In the genomic region with DNA sequence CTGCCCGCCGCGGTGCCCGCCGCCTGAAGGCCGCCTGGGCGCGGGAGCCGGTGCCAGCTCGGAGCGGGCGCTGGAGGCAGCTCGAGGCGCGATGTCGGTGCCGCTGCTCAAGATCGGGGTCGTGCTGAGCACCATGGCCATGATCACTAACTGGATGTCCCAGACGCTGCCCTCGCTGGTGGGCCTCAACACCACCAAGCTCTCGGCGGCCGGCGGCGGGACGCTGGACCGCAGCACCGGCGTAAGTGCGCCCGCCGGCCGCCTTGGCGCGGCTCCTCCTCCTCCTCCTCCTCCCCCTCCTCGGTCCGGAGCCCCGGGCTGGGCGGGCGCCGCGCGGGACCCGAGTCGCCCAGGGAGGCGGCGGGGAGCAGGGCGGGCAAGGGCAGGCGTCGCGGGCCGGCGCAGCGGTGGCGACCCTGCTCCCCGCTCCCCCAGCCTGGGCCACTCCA, we compare ENCODE assay signal across 11 cellular contexts. TPM values are rescaled to one million over a fixed set of nuclear protein-coding genes. Genes with fewer than 3 reads are reported as not detected.
DNase-seq lines count a peak whose midpoint lies in the region; ATAC-seq, FAIRE-seq and TF ChIP-seq lines count a peak whose summit lies in the region.
"Had no signal": no experiment of that assay in that cellular context is flagged by ENCODE, and none has a peak within 500 bp of the region (broad histone marks: within the 10 kb centered on the region; RNA-seq: fewer than 3 reads in every experiment).

No MANE protein-coding gene starts in this region.

- ATAC-seq in right lobe of liver = no peak
- no peak for ATAC-seq in HepG2

- peaks cover 6% of the 10 kb centered on the region for H3K36me3 Mint-ChIP-seq in glutamatergic neuron (ENCODE audit: unreplicated experiment)
- no peaks in the 10 kb centered on the region for H3K36me3 Mint-ChIP-seq in progenitor cell of endocrine pancreas (ENCODE audit: insufficient read depth)

- DNase-seq in right lobe of liver = no peak
- DNase-seq in HepG2 (ENCODE audit: low spot score) = no peak
- DNase-seq in glutamatergic neuron = peak; percentile 52
- DNase-seq in trophoblast cell = no peak
- DNase-seq in nucleus accumbens (lab: John Stamatoyannopoulos, UW) = no peak
- no peak for DNase-seq in progenitor cell of endocrine pancreas (ENCODE audit: low spot score, unreplicated experiment)
- DNase-seq in NCI-H345 treated with DMSO at 0.1 percent for 48 hours (lab: John Stamatoyannopoulos, UW; ENCODE audit: unreplicated experiment) = no peak
- no peak for DNase-seq in GM19238 (ENCODE audit: insufficient read length, low spot score)
- DNase-seq: DND-41 had no signal

- H3K9me3 ChIP-seq in right lobe of liver (no peaks in the 10 kb centered on the region), HepG2 (ENCODE audit: low read length) (no peaks in the 10 kb centered on the region), trophoblast cell (ENCODE audit: insufficient read depth, low read depth, low read length) (peaks cover 3% of the 10 kb centered on the region)
- H3K9me3 ChIP-seq: body of pancreas had no signal

- no peak overlapping the region for H3K18ac ChIP-seq in trophoblast cell (ENCODE audit: low read length)

- POLR2A ChIA-PET in HepG2 (lab: Yijun Ruan, JAX) = no interaction called here

- CTCF ChIA-PET in HepG2 (lab: Yijun Ruan, JAX; ENCODE audit: low intra/inter-chr PET ratio, low total read pairs) = interaction anchor here (2.8 to 3.2 kb wide), 2 partner anchors 255 to 324 kb away, joined by 38 to 62 read pairs; no protein-coding TSS in a partner anchor

- peaks cover 21% of the 10 kb centered on the region for H3K27me3 Mint-ChIP-seq in glutamatergic neuron (ENCODE audit: unreplicated experiment)
- peaks cover 79% of the 10 kb centered on the region for H3K27me3 Mint-ChIP-seq in progenitor cell of endocrine pancreas

- H3K4me3 ChIP-seq in right lobe of liver (peak overlapping the region; percentile 11 to 33 (median 12)), HepG2 (replicated peaks in 1 of 3; ENCODE audit: insufficient read depth in 1 of 3, low read depth in 2 of 3, low read length in 3 of 3) (no peak overlapping the region), trophoblast cell (ENCODE audit: low read depth, low read length) (no peak overlapping the region)
- H3K4me3 ChIP-seq: body of pancreas had no signal

- no CpG with 5 or more reads among the region's 57 CpGs for WGBS in right lobe of liver (ENCODE audit: insufficient coverage, low coverage, low lambda C conversion rate, missing lambda C conversion rate)
- WGBS in HepG2 (ENCODE audit: low lambda C conversion rate) = 69% methylated on average over 7 of the region's 57 CpGs
- WGBS in trophoblast cell (ENCODE audit: extremely low coverage, insufficient coverage, insufficient read length) = no CpG with 5 or more reads among the region's 57 CpGs

- H2BK5ac ChIP-seq in trophoblast cell (ENCODE audit: low read depth, low read length, poor library complexity) = no peak overlapping the region

- H3K27me3 ChIP-seq in right lobe of liver = peaks cover 0 to 22% of the 10 kb centered on the region in 2 donors
- H3K27me3 ChIP-seq in HepG2 (ENCODE audit: control insufficient read depth in 1 of 2, insufficient read depth in 2 of 2, low read length in 2 of 2) = peaks cover 5 to 55% of the 10 kb centered on the region in 2 experiments
- peaks cover 33% of the 10 kb centered on the region for H3K27me3 ChIP-seq in trophoblast cell (ENCODE audit: insufficient read depth, low read length)

- no peaks in the 10 kb centered on the region for H3K79me1 ChIP-seq in trophoblast cell (ENCODE audit: low read length)

- no peaks in the 10 kb centered on the region for H3K36me3 ChIP-seq in right lobe of liver
- no peaks in the 10 kb centered on the region for H3K36me3 ChIP-seq in HepG2 (replicated peaks in 1 of 2; ENCODE audit: control insufficient read depth in 1 of 2, insufficient read depth in 2 of 2, low read length in 2 of 2)
- no peaks in the 10 kb centered on the region for H3K36me3 ChIP-seq in trophoblast cell (ENCODE audit: control insufficient read depth in 1 of 2, insufficient read depth in 2 of 2, low read length in 2 of 2)

- H3K4me2 ChIP-seq in HepG2 (ENCODE audit: low read depth, low read length) (no peak overlapping the region), trophoblast cell (ENCODE audit: low read length) (peak overlapping the region; percentile 62)

- no peak overlapping the region for H3K23ac ChIP-seq in trophoblast cell (ENCODE audit: low read length)

- intact Hi-C loops in right lobe of liver (cut with DNase I) = loop anchor here (5.0 kb wide), 2 partner anchors 254 to 324 kb away; no protein-coding TSS in a partner anchor
- intact Hi-C loops in HepG2 (cut with micrococcal nuclease; ENCODE audit: unreplicated experiment) = loop anchor here (2.0 kb wide), 1 partner anchor 325 kb away; no protein-coding TSS in a partner anchor

- peaks cover 10% of the 10 kb centered on the region for H3K9me3 Mint-ChIP-seq in glutamatergic neuron (ENCODE audit: unreplicated experiment)
- H3K9me3 Mint-ChIP-seq in progenitor cell of endocrine pancreas (ENCODE audit: low read depth) = no peaks in the 10 kb centered on the region

- H3K4me3 Mint-ChIP-seq in glutamatergic neuron (ENCODE audit: unreplicated experiment) (no peak overlapping the region), progenitor cell of endocrine pancreas (ENCODE audit: low read depth) (no peak overlapping the region)

- BruUV-seq in HepG2 (replicated peaks; lab: Mats Ljungman, UMichigan) = no TSS peak

- H3K14ac ChIP-seq in trophoblast cell (ENCODE audit: low read length) = no peak overlapping the region

- no peak for TF ChIP-seq RAD21 in HepG2 (CRISPR knock-in tag; IDR thresholded peaks at IDR 0.05)

- no peaks in the 10 kb centered on the region for H3K79me2 ChIP-seq in HepG2 (ENCODE audit: insufficient read depth, low read length)
- H3K79me2 ChIP-seq in trophoblast cell (ENCODE audit: control insufficient read depth, insufficient read depth, low read length, poor library complexity) = no peaks in the 10 kb centered on the region

- H2AFZ ChIP-seq in HepG2 (ENCODE audit: low read length) (no peak overlapping the region), trophoblast cell (ENCODE audit: insufficient read depth, low read length, poor library complexity) (no peak overlapping the region)

- H4K8ac ChIP-seq in trophoblast cell (ENCODE audit: low read depth, low read length) = no peak overlapping the region

- TF ChIP-seq POLR2A in right lobe of liver (IDR thresholded peaks at IDR 0.05) (no peak), HepG2 (IDR thresholded peaks at IDR 0.05; ENCODE audit: insufficient read depth in 1 of 2, low read depth in 2 of 2, low read length in 2 of 2) (no peak)

- H4K12ac ChIP-seq in trophoblast cell (ENCODE audit: low read depth, low read length) = no peak overlapping the region

- no peak overlapping the region for H2AK5ac ChIP-seq in trophoblast cell (ENCODE audit: low read length)

- TF ChIP-seq CTCF in right lobe of liver (IDR thresholded peaks at IDR 0.05) (no peak), HepG2 (CRISPR knock-in tag; IDR thresholded peaks at IDR 0.05) (no peak), glutamatergic neuron (IDR thresholded peaks at IDR 0.05; ENCODE audit: partially characterized antibody, unreplicated experiment) (no peak), progenitor cell of endocrine pancreas (IDR thresholded peaks at IDR 0.05; ENCODE audit: unreplicated experiment) (no peak)

- no peaks in the 10 kb centered on the region for H4K20me1 ChIP-seq in HepG2 (ENCODE audit: insufficient read depth, low read length)

- in situ Hi-C loops in HepG2 (cut with HindIII; ENCODE audit: extremely low pct_ligation_motif_present, low pct_unique_long_range_greater_than_20kb) = loop anchor here (5.0 kb wide), 2 partner anchors 259 to 324 kb away; no protein-coding TSS in a partner anchor

- TF ChIP-seq EP300 in HepG2 (IDR thresholded peaks at IDR 0.05; ENCODE audit: low read depth in 2 of 2, low read length in 2 of 2) = no peak
- TF ChIP-seq EP300 in HepG2 (CRISPR knock-in tag; IDR thresholded peaks at IDR 0.05; ENCODE audit: borderline replicate concordance) = no peak

- H3K4me1 Mint-ChIP-seq in glutamatergic neuron (ENCODE audit: low read depth, unreplicated experiment) = peaks cover 42% of the 10 kb centered on the region
- peaks cover 10% of the 10 kb centered on the region for H3K4me1 Mint-ChIP-seq in progenitor cell of endocrine pancreas (ENCODE audit: low read depth)

- no peak overlapping the region for H4K91ac ChIP-seq in trophoblast cell (ENCODE audit: low read depth, low read length)

- peaks cover 0 to 8% (median 0%) of the 10 kb centered on the region in 4 donors for H3K4me1 ChIP-seq in right lobe of liver
- peaks cover 29% of the 10 kb centered on the region for H3K4me1 ChIP-seq in HepG2 (ENCODE audit: insufficient read depth, low read length)
- peaks cover 0 to 6% of the 10 kb centered on the region in 2 experiments for H3K4me1 ChIP-seq in trophoblast cell (ENCODE audit: control insufficient read depth in 1 of 2, insufficient read depth in 2 of 2, low read length in 2 of 2)

- H3K9ac ChIP-seq in HepG2 (ENCODE audit: insufficient read depth, low read depth, low read length) (no peak overlapping the region), trophoblast cell (ENCODE audit: low read length) (no peak overlapping the region)

- no peak overlapping the region for H3K27ac ChIP-seq in right lobe of liver
- no peak overlapping the region for H3K27ac ChIP-seq in HepG2 (ENCODE audit: extremely low read length, insufficient read depth, low read length)
- no peak overlapping the region for H3K27ac ChIP-seq in trophoblast cell (ENCODE audit: low read depth, low read length)
- H3K27ac ChIP-seq: body of pancreas had no signal

- H2BK120ac ChIP-seq in trophoblast cell (ENCODE audit: insufficient read depth, low read length, poor library complexity) = no peak overlapping the region

- no peak for FAIRE-seq in HepG2 (lab: Jason Lieb, UNC)
- FAIRE-seq: GM18507 had no signal

- no peak overlapping the region for H3K27ac Mint-ChIP-seq in glutamatergic neuron (ENCODE audit: unreplicated experiment)
- H3K27ac Mint-ChIP-seq in progenitor cell of endocrine pancreas = no peak overlapping the region

- H2BK12ac ChIP-seq in trophoblast cell (ENCODE audit: low read length) = no peak overlapping the region

- H3K4ac ChIP-seq in trophoblast cell (ENCODE audit: low read depth, low read length) = no peak overlapping the region

RNA-seq across cellular contexts. Expression of a gene that starts 0.5 kb away (rescaled TPM):
- 1 to 10 TPM; 1.1 to 5.9 (median 3.5) TPM for total RNA-seq in right lobe of liver
- total RNA-seq in HepG2 (2016; rRNA removed; fragmentation: Illumina TruSeq; extraction: Trizol) = not detected in 2 replicates
- total RNA-seq in HepG2 (2016; cell fraction: cytosol; rRNA removed; fragmentation: Illumina TruSeq; extraction: Trizol; ENCODE audit: low read depth) = not detected in 2 replicates
- total RNA-seq in HepG2 (2016; cell fraction: insoluble cytoplasmic fraction; rRNA removed; fragmentation: Illumina TruSeq; extraction: Trizol) = not detected in 2 replicates
- total RNA-seq in HepG2 (2016; cell fraction: membrane; rRNA removed; fragmentation: Illumina TruSeq; extraction: Trizol) = not detected in 2 replicates
- total RNA-seq in HepG2 (2016; cell fraction: nucleus; rRNA removed; fragmentation: Illumina TruSeq; extraction: Trizol) = not detected in 2 replicates
- polyA plus RNA-seq in HepG2 (2011; rRNA removed) = 0.03 TPM in 1 of 2 replicates, not detected in the other
- not detected in 2 replicates for polyA plus RNA-seq in HepG2 (2011; cell fraction: cytosol; rRNA removed)
- polyA plus RNA-seq in HepG2 (2011; cell fraction: nucleus; rRNA removed) = not detected in 2 replicates
- not detected in 2 replicates for polyA plus RNA-seq in HepG2 (2012)
- 0.08 TPM in 1 of 2 replicates, not detected in the other for polyA plus RNA-seq in HepG2 (2016; cell fraction: cytosol; fragmentation: Illumina TruSeq; extraction: Trizol; ENCODE audit: low read depth)
- polyA plus RNA-seq in HepG2 (2016; cell fraction: insoluble cytoplasmic fraction; fragmentation: Illumina TruSeq; extraction: Trizol; ENCODE audit: low read depth) = not detected in 2 replicates
- not detected in 2 replicates for polyA plus RNA-seq in HepG2 (2016; cell fraction: membrane; fragmentation: Illumina TruSeq; extraction: Trizol; ENCODE audit: low read depth)
- not detected in 2 replicates for polyA plus RNA-seq in HepG2 (2016; cell fraction: nucleus; fragmentation: Illumina TruSeq; extraction: Trizol; ENCODE audit: insufficient read depth, low read depth)
- polyA minus RNA-seq in HepG2 (2011; rRNA and poly(A)+ RNA removed; ENCODE audit: low replicate concordance) = 12.4 TPM in 1 of 2 replicates, not detected in the other
- polyA minus RNA-seq in HepG2 (2011; cell fraction: cytosol; rRNA and poly(A)+ RNA removed) = not detected in 2 replicates
- polyA minus RNA-seq in HepG2 (2011; cell fraction: nucleus; rRNA and poly(A)+ RNA removed) = not detected in 2 replicates
- 387 TPM for total RNA-seq in glutamatergic neuron (ENCODE audit: unreplicated experiment)
- polyA plus RNA-seq in trophoblast cell (2013) = 0.10 TPM in 2 replicates
- 1.7 and 1.8 TPM in 2 replicates for total RNA-seq in progenitor cell of endocrine pancreas

Comparison
In these comparisons a context has a peak if more than half of its experiments do, and no peak if none do; other contexts are left out.
1. H3K4me3 ChIP-seq: peak in right lobe of liver (3 of 3); none in HepG2 (0 of 3) and trophoblast cell (single experiment).
2. RNA of a gene that starts 0.5 kb away (total RNA-seq): 387 TPM in glutamatergic neuron (single experiment); 1.1 to 5.9 TPM in right lobe of liver, 1.7 to 1.8 TPM in progenitor cell of endocrine pancreas and not detected in HepG2; every median in the first group is over 10 times any median in the second.